ENCODE assay signal across 10 cellular contexts in the genomic region with DNA sequence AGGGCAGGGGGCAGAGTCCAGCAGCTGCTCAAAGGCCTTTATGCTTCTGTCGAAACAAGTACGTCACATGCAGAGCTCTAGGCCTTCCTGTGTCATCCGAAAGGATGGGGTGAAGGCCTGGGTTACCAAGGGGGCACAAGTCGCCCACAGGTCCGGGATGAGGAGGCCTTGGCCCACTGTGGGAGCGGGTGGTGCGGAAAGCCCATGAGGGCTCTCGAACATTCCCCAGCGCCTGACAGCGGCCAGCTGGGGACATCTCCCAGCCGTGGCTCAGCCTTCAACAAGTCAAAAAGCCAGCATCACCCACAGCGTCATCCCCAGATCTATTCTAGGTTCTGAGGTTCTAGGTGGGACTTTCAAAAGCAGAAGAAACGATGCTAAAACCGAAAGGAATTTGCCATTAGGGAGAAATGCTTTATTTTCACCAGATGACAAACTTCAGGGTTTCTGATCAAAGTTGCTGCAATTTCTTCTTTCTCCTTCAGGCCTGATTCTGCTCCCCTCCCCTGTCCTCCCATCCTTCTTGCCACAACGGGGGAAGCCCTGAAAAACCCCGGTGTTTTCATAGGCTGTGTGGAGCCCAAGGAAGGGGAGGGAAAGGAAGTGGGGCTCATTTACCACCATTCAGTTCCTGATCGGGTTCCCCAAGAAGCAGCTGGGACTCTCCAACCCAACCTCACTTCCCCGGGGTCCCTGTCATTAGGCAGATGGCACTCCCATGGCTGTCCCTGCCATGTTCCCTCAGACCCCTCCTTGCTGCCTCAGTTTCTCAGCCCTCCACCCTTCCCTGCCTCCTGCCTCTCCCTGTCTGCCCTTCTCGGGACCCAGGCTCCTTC. TPM values are rescaled to one million over a fixed set of nuclear protein-coding genes. Genes with fewer than 3 reads are reported as not detected.
A peak's percentile ranks its signal among the peaks of the same experiment; 100 is the strongest.
DNase-seq lines count a peak whose midpoint lies in the region; ATAC-seq and TF ChIP-seq lines count a peak whose summit lies in the region.
"Had no signal": no experiment of that assay in that cellular context is flagged by ENCODE, and none has a peak within 500 bp of the region (broad histone marks: within the 10 kb centered on the region; RNA-seq: fewer than 3 reads in every experiment).

No MANE protein-coding gene starts in this region.

- H3K4me3 Mint-ChIP-seq in activated CD4-positive, alpha-beta T cell treated with anti-CD3 and anti-CD28 coated beads, Interleukin-2, amount 10 ng/mL, durations not matched to agents 7 days and 5 days = no peak overlapping the region

- no peaks in the 10 kb centered on the region for H3K27me3 ChIP-seq in SJCRH30

- POLR2A ChIA-PET in activated CD4-positive, alpha-beta T cell treated with anti-CD3 and anti-CD28 coated beads, Interleukin-2, amount 10 ng/mL, durations not matched to agents 7 days and 5 days (lab: Charles Lee) = no interaction called here

- CTCF ChIA-PET in activated CD4-positive, alpha-beta T cell treated with anti-CD3 and anti-CD28 coated beads, Interleukin-2, amount 10 ng/mL, durations not matched to agents 7 days and 5 days (lab: Charles Lee) = interaction anchor here (0.5 kb wide), 1 partner anchor 380 kb away, joined by 3 read pairs; no protein-coding TSS in a partner anchor

- H3K36me3 ChIP-seq in SJCRH30 = no peaks in the 10 kb centered on the region

- H3K27ac ChIP-seq in SJCRH30 = no peak overlapping the region

- DNase-seq in HuH-7 (ENCODE audit: low spot score) (peak; percentile 86), renal cortical epithelial cell (ENCODE audit: low read depth) (peak; percentile 81), SJCRH30 (no peak), NCI-H510A (lab: John Stamatoyannopoulos, UW) (no peak)
- no peak for DNase-seq in activated CD4-positive, alpha-beta T cell treated with anti-CD3 and anti-CD28 coated beads, Interleukin-2, amount 10 ng/mL, durations not matched to agents 7 days and 5 days
- DNase-seq: Right ventricle myocardium superior had no signal

- H3K27ac Mint-ChIP-seq in activated CD4-positive, alpha-beta T cell treated with anti-CD3 and anti-CD28 coated beads, Interleukin-2, amount 10 ng/mL, durations not matched to agents 7 days and 5 days = no peak overlapping the region

- peaks cover 20% of the 10 kb centered on the region for H3K36me3 Mint-ChIP-seq in activated CD4-positive, alpha-beta T cell treated with anti-CD3 and anti-CD28 coated beads, Interleukin-2, amount 10 ng/mL, durations not matched to agents 7 days and 5 days (ENCODE audit: low read depth)

- H3K9me3 Mint-ChIP-seq in activated CD4-positive, alpha-beta T cell treated with anti-CD3 and anti-CD28 coated beads, Interleukin-2, amount 10 ng/mL, durations not matched to agents 7 days and 5 days = peaks cover 19% of the 10 kb centered on the region

- ATAC-seq in GM18861 (IDR thresholded peaks at IDR 0.05; ENCODE audit: unreplicated experiment) (peak; percentile 33), GM21786 (IDR thresholded peaks at IDR 0.05; ENCODE audit: unreplicated experiment) (peak; percentile 46), SK-N-SH treated with all-trans-retinoic acid at 6 μM for 48 hours (no peak)
- ATAC-seq: HCT116 had no signal

- peaks cover 16% of the 10 kb centered on the region for H3K4me1 Mint-ChIP-seq in activated CD4-positive, alpha-beta T cell treated with anti-CD3 and anti-CD28 coated beads, Interleukin-2, amount 10 ng/mL, durations not matched to agents 7 days and 5 days

- no peaks in the 10 kb centered on the region for H3K4me1 ChIP-seq in SJCRH30

- H3K4me3 ChIP-seq in SJCRH30 = no peak overlapping the region

- H3K27me3 Mint-ChIP-seq in activated CD4-positive, alpha-beta T cell treated with anti-CD3 and anti-CD28 coated beads, Interleukin-2, amount 10 ng/mL, durations not matched to agents 7 days and 5 days = no peaks in the 10 kb centered on the region

- H3K9me3 ChIP-seq in SJCRH30 (replicated peaks) = no peaks in the 10 kb centered on the region; the same call in 1 of the 2 replicates

TF ChIP-seq in SK-N-SH treated with all-trans-retinoic acid at 6 μM for 48 hours, 23 proteins besides CTCF, POLR2A, EP300 and RAD21:
- no peak for TF ChIP-seq ARNTL (CRISPR knock-in tag; IDR thresholded peaks at IDR 0.05; ENCODE audit: borderline replicate concordance, low read depth)
- no peak for TF ChIP-seq ZNF565 (CRISPR knock-in tag; conservative IDR thresholded peaks at IDR 0.05; ENCODE audit: low read depth)
- no peak for TF ChIP-seq CSDC2 (CRISPR knock-in tag; IDR thresholded peaks at IDR 0.05)

RNA-seq across cellular contexts. Expression of a gene that starts 17.6 kb away (rescaled TPM):
- total RNA-seq in renal cortical epithelial cell = 10.2 and 12.2 TPM in 2 replicates
- total RNA-seq in SJCRH30 (2014; rRNA removed; shearing (Covaris generic)) = 7.6 and 8.7 TPM in 2 replicates
- 1 to 10 TPM; 5.0 to 5.8 TPM for total RNA-seq in activated CD4-positive, alpha-beta T cell treated with anti-CD3 and anti-CD28 coated beads, Interleukin-2, amount 10 ng/mL, durations not matched to agents 7 days and 5 days

Comparison
In these comparisons a context has a peak if more than half of its experiments do, and no peak if none do; other contexts are left out.
1. DNase-seq: peak in HuH-7 (single experiment) and renal cortical epithelial cell (single experiment); none in SJCRH30 (0 of 2), NCI-H510A (single experiment) and activated CD4-positive, alpha-beta T cell treated with anti-CD3 and anti-CD28 coated beads, Interleukin-2, amount 10 ng/mL, durations not matched to agents 7 days and 5 days (single experiment).